ENCODE assay signal across 8 cellular contexts in genomic region chr16:19130852-19131808, GRCh38. TPM values are rescaled to one million over a fixed set of nuclear protein-coding genes. Genes with fewer than 3 reads are reported as not detected.
DNase-seq lines count a peak whose midpoint lies in the region; ATAC-seq, FAIRE-seq and TF ChIP-seq lines count a peak whose summit lies in the region.

No MANE protein-coding gene starts in this region.

- H3K27me3 Mint-ChIP-seq in effector memory CD8-positive, alpha-beta T cell: peaks cover 0 to 6% of the 10 kb centered on the region in 2 donors
- no peaks in the 10 kb centered on the region for H3K27me3 Mint-ChIP-seq in mesothelial cell of epicardium (ENCODE audit: low read depth)

- TF ChIP-seq CTCF in mesothelial cell of epicardium (IDR thresholded peaks at IDR 0.05; ENCODE audit: unreplicated experiment): no peak

- H3K4me3 Mint-ChIP-seq in effector memory CD8-positive, alpha-beta T cell: peak overlapping the region; percentile 57 to 65
- H3K4me3 Mint-ChIP-seq in mesothelial cell of epicardium: no peak overlapping the region

- no peaks in the 10 kb centered on the region for H3K9me3 ChIP-seq in small intestine (ENCODE audit: control insufficient read depth, low read depth)

- peak; percentile 31 for DNase-seq in NCI-H345 (lab: John Stamatoyannopoulos, UW)
- DNase-seq in NCI-H345 treated with DMSO at 0.1 percent for 48 hours (lab: John Stamatoyannopoulos, UW; ENCODE audit: unreplicated experiment): no peak
- DNase-seq in RKO (ENCODE audit: low spot score): peak; percentile 73
- DNase-seq in effector memory CD8-positive, alpha-beta T cell: no peak
- no peak for DNase-seq in mesothelial cell of epicardium (ENCODE audit: low spot score in 2 of 2, unreplicated experiment in 2 of 2)
- no peak for DNase-seq in small intestine
- no peak for DNase-seq in DMS114 treated with DMSO at 0.1 percent for 48 hours (lab: John Stamatoyannopoulos, UW; ENCODE audit: unreplicated experiment)

- no peaks in the 10 kb centered on the region for H3K27me3 ChIP-seq in small intestine (ENCODE audit: control insufficient read depth in 2 of 2, insufficient read depth in 2 of 2, low read length in 2 of 2)

- H3K27ac ChIP-seq in small intestine (ENCODE audit: low read depth in 1 of 2, low read length in 1 of 2): peak overlapping the region in 1 of 2 donors; percentile 87

- no peak for ATAC-seq in effector memory CD8-positive, alpha-beta T cell (replicated peaks)
- ATAC-seq in GM21723 (IDR thresholded peaks at IDR 0.05; ENCODE audit: unreplicated experiment): no peak

- H3K4me3 ChIP-seq in small intestine (ENCODE audit: low read depth in 1 of 2, low read length in 2 of 2): no peak overlapping the region

- WGBS in small intestine, 3 donors: 33 to 55% (median 54%) methylated on average over 11 of the region's 11 CpGs

- H3K27ac Mint-ChIP-seq in effector memory CD8-positive, alpha-beta T cell: peak overlapping the region; percentile 61 to 77
- H3K27ac Mint-ChIP-seq in mesothelial cell of epicardium: peak overlapping the region; percentile 74

- peaks cover 0 to 9% of the 10 kb centered on the region in 2 donors for H3K4me1 ChIP-seq in small intestine (ENCODE audit: control insufficient read depth in 2 of 2, insufficient read depth in 1 of 2, low read depth in 1 of 2, low read length in 1 of 2)

- H3K36me3 ChIP-seq in small intestine (ENCODE audit: control insufficient read depth in 2 of 2, insufficient read depth in 2 of 2, low read length in 2 of 2): no peaks in the 10 kb centered on the region

- FAIRE-seq in small intestine (lab: Jason Lieb, UNC): no peak

- H3K4me1 Mint-ChIP-seq in effector memory CD8-positive, alpha-beta T cell (ENCODE audit: low read depth in 2 of 2): peaks cover 8 to 21% of the 10 kb centered on the region in 2 donors
- H3K4me1 Mint-ChIP-seq in mesothelial cell of epicardium: peaks cover 21% of the 10 kb centered on the region

- no peaks in the 10 kb centered on the region for H3K36me3 Mint-ChIP-seq in effector memory CD8-positive, alpha-beta T cell (ENCODE audit: insufficient read depth)
- H3K36me3 Mint-ChIP-seq in mesothelial cell of epicardium: peaks cover 5% of the 10 kb centered on the region

- H3K9me3 Mint-ChIP-seq in effector memory CD8-positive, alpha-beta T cell: no peaks in the 10 kb centered on the region
- no peaks in the 10 kb centered on the region for H3K9me3 Mint-ChIP-seq in mesothelial cell of epicardium

RNA-seq across cellular contexts. Expression of gene ITPRIPL2, which starts 17.4 kb away (rescaled TPM):
- 39.2 to 40.0 TPM (median 39.3 TPM) in 3 replicates for total RNA-seq in mesothelial cell of epicardium
- 1 to 10 TPM; 3.6 to 7.2 (median 5.1) TPM for polyA plus RNA-seq in small intestine

RNA-seq across cellular contexts. Expression of gene SYT17, which starts 36.9 kb away (rescaled TPM):
- 7.4 to 8.6 TPM (median 7.5 TPM) in 3 replicates for total RNA-seq in mesothelial cell of epicardium
- 1 to 10 TPM; 1.8 to 4.1 (median 2.5) TPM for polyA plus RNA-seq in small intestine

Comparison
In these comparisons a context has a peak if more than half of its experiments do, and no peak if none do; other contexts are left out.
1. DNase-seq: peak in NCI-H345 (single experiment) and RKO (single experiment); none in NCI-H345 treated with DMSO at 0.1 percent for 48 hours (single experiment), effector memory CD8-positive, alpha-beta T cell (0 of 3), mesothelial cell of epicardium (0 of 2), small intestine (single experiment) and DMS114 treated with DMSO at 0.1 percent for 48 hours (single experiment).